In genomic region chr22:48851933-48852549, GRCh38 we compare ENCODE assay signal across 27 cellular contexts.
"Had no signal": no experiment of that assay in that cellular context is flagged by ENCODE, and none has a peak within 500 bp of the region (broad histone marks: within the 10 kb centered on the region; RNA-seq: fewer than 3 reads in every experiment).

No MANE protein-coding gene starts in this region.

- H3K4me3 ChIP-seq: coronary artery, esophagus muscularis mucosa, gastroesophageal sphincter, heart right ventricle, mucosa of descending colon, psoas muscle, skin epidermis, suprapubic skin, transverse colon, vagina had no signal

- ATAC-seq: foreskin keratinocyte; gastroesophageal sphincter; heart right ventricle; left colon; mucosa of descending colon; natural killer cell treated with Interleukin-12 subunit alpha and Interleukin-12 subunit beta and Interleukin-15 and Interleukin-18, amount 100 ng/mL, for 72 hours; psoas muscle; right cardiac atrium; stimulated activated naive CD8-positive, alpha-beta T cell treated with anti-CD3 and anti-CD28 coated beads, Interleukin-15, amount 100 ng/mL, for 72 hours had no signal

- H3K27ac ChIP-seq: coronary artery, esophagus muscularis mucosa, foreskin keratinocyte, gastroesophageal sphincter, heart right ventricle, parathyroid adenoma, psoas muscle, skin epidermis, suprapubic skin, transverse colon, vagina had no signal

- H3K9me3 ChIP-seq: esophagus muscularis mucosa, gastroesophageal sphincter, heart right ventricle, mucosa of descending colon, psoas muscle, suprapubic skin, transverse colon, vagina had no signal

- DNase-seq: dermis blood vessel endothelial cell; effector memory CD4-positive, alpha-beta T cell; foreskin keratinocyte; glutamatergic neuron; heart right ventricle; hippocampal formation; kidney glomerular epithelial cell; mesenchymal stem cell; naive B cell; psoas muscle; right cardiac atrium; stimulated activated CD4-positive, alpha-beta T cell treated with anti-CD3 and anti-CD28 coated beads, Interleukin-15, amount 100 ng/mL, for 24 hours; stimulated activated CD4-positive, alpha-beta T cell treated with anti-CD3 and anti-CD28 coated beads, Interleukin-2, amount 100 ng/mL, for 48 hours; stimulated activated CD8-positive, alpha-beta memory T cell treated with anti-CD3 and anti-CD28 coated beads, Interleukin-4, amount 100 ng/mL, for 48 hours; stimulated activated naive CD4-positive, alpha-beta T cell; stimulated activated naive CD8-positive, alpha-beta T cell treated with anti-CD3 and anti-CD28 coated beads, Interleukin-15, amount 100 ng/mL, for 72 hours; transverse colon had no signal

- H3K36me3 ChIP-seq: esophagus muscularis mucosa, gastroesophageal sphincter, heart right ventricle, suprapubic skin, transverse colon, vagina had no signal

- H3K4me1 ChIP-seq: esophagus muscularis mucosa, foreskin keratinocyte, gastroesophageal sphincter, heart right ventricle, parathyroid adenoma, psoas muscle, suprapubic skin, transverse colon, vagina had no signal

- H3K27me3 ChIP-seq: foreskin keratinocyte, transverse colon, vagina had no signal
